Comparison of ENCODE assay signal across 18 cellular contexts in genomic region chr7:19392246-19392645, GRCh38.
DNase-seq lines count a peak whose midpoint lies in the region; TF ChIP-seq lines count a peak whose summit lies in the region.
"Had no signal": no experiment of that assay in that cellular context is flagged by ENCODE, and none has a peak within 500 bp of the region (broad histone marks: within the 10 kb centered on the region; RNA-seq: fewer than 3 reads in every experiment).

No MANE protein-coding gene starts in this region.

- in situ Hi-C loops in astrocyte of the spinal cord (cut with HindIII; ENCODE audit: low sequenced_read_pairs): no loop called here

- H3K27me3 ChIP-seq in kidney epithelial cell (ENCODE audit: control insufficient read depth, insufficient read depth, low read length) (no peaks in the 10 kb centered on the region), esophagus squamous epithelium (no peaks in the 10 kb centered on the region)
- H3K27me3 ChIP-seq: right lobe of liver, SJCRH30, thyroid gland had no signal

- TF ChIP-seq POLR2A in esophagus squamous epithelium (IDR thresholded peaks at IDR 0.05): no peak

- no peaks in the 10 kb centered on the region for H3K9me3 ChIP-seq in esophagus squamous epithelium
- H3K9me3 ChIP-seq: right lobe of liver, SJCRH30, thyroid gland had no signal

- no peak for TF ChIP-seq CTCF in AG09309 (IDR thresholded peaks at IDR 0.05; ENCODE audit: control insufficient read depth, insufficient read depth, low read depth, low read length, missing control alignments)
- no peak for TF ChIP-seq CTCF in astrocyte of the spinal cord (IDR thresholded peaks at IDR 0.05; ENCODE audit: low read depth, low read length)
- no peak for TF ChIP-seq CTCF in kidney epithelial cell (IDR thresholded peaks at IDR 0.05; ENCODE audit: insufficient read depth, low read length, poor library complexity, severe bottlenecking)
- no peak for TF ChIP-seq CTCF in esophagus squamous epithelium (IDR thresholded peaks at IDR 0.05)

- DNase-seq in AG09309 (ENCODE audit: low read depth): peak; percentile 39
- DNase-seq in LHCN-M2 (ENCODE audit: low read depth): peak; percentile 96
- peak; percentile 91 for DNase-seq in astrocyte of the spinal cord (ENCODE audit: low read depth, low spot score)
- peak; percentile 53 for DNase-seq in kidney epithelial cell (ENCODE audit: low read depth)
- DNase-seq in HUDEP-2 (lab: John Stamatoyannopoulos, UW; ENCODE audit: unreplicated experiment in 76 of 76): no peak
- no peak for DNase-seq in esophagus squamous epithelium (lab: John Stamatoyannopoulos, UW)
- DNase-seq in activated T-cell treated with anti-CD3 and anti-CD28 coated beads, Interleukin-2, amount 50 U/mL, for 48 hours: no peak
- no peak for DNase-seq in NCI-H446 (lab: John Stamatoyannopoulos, UW)
- DNase-seq: anterior cingulate cortex; COR-L47; foreskin melanocyte; GF-D8; NCI-H1092; right lobe of liver; SJCRH30; stimulated activated CD4-positive, alpha-beta T cell treated with anti-CD3 and anti-CD28 coated beads, Interleukin-4, amount 100 ng/mL, for 24 hours; thyroid gland had no signal

- H3K4me1 ChIP-seq in esophagus squamous epithelium: no peaks in the 10 kb centered on the region
- H3K4me1 ChIP-seq: right lobe of liver, SJCRH30, thyroid gland had no signal

- H3K27ac ChIP-seq in esophagus squamous epithelium: no peak overlapping the region
- H3K27ac ChIP-seq: right lobe of liver, SJCRH30, thyroid gland had no signal

- H3K36me3 ChIP-seq in kidney epithelial cell (ENCODE audit: control insufficient read depth, insufficient read depth, low read length): no peaks in the 10 kb centered on the region
- no peaks in the 10 kb centered on the region for H3K36me3 ChIP-seq in esophagus squamous epithelium
- H3K36me3 ChIP-seq: right lobe of liver, SJCRH30, thyroid gland had no signal

- H3K4me3 ChIP-seq in AG09309 (ENCODE audit: control insufficient read depth, low read depth, low read length) (no peak overlapping the region), astrocyte of the spinal cord (ENCODE audit: low read depth, low read length) (no peak overlapping the region), kidney epithelial cell (ENCODE audit: low read depth, low read length) (no peak overlapping the region), esophagus squamous epithelium (no peak overlapping the region)
- H3K4me3 ChIP-seq: lung, right lobe of liver, SJCRH30, thyroid gland had no signal

- intact Hi-C loops in esophagus squamous epithelium (cut with DNase I): no loop called here

- 53 to 64% methylated on average over 3 of the region's 3 CpGs for WGBS in esophagus squamous epithelium, 2 donors

Comparison
In these comparisons a context has a peak if more than half of its experiments do, and no peak if none do; other contexts are left out.
1. DNase-seq: peak in AG09309 (single experiment), LHCN-M2 (single experiment), astrocyte of the spinal cord (single experiment) and kidney epithelial cell (single experiment); none in HUDEP-2 (0 of 76), esophagus squamous epithelium (single experiment), activated T-cell treated with anti-CD3 and anti-CD28 coated beads, Interleukin-2, amount 50 U/mL, for 48 hours (0 of 2) and NCI-H446 (0 of 2).